ENCODE assay signal across 8 cellular contexts in genomic region chr9:72586388-72587160, GRCh38.
A peak's percentile ranks its signal among the peaks of the same experiment; 100 is the strongest.
DNase-seq lines count a peak whose midpoint lies in the region; ATAC-seq and TF ChIP-seq lines count a peak whose summit lies in the region.

No MANE protein-coding gene starts in this region.

- BruUV-seq in A673 (replicated peaks; lab: Mats Ljungman, UMichigan), result no TSS peak

- H3K4me1 ChIP-seq in A673 (ENCODE audit: insufficient read depth, low read length, poor library complexity, severe bottlenecking), result peaks cover 10% of the 10 kb centered on the region

- CTCF ChIA-PET in A673 (lab: Charles Lee), result no interaction called here

- no peak overlapping the region for H3K4me3 Mint-ChIP-seq in activated naive CD8-positive, alpha-beta T cell treated with anti-CD3 and anti-CD28 coated beads for 36 hours

- peak overlapping the region; percentile 50 for H3K27ac Mint-ChIP-seq in activated naive CD8-positive, alpha-beta T cell treated with anti-CD3 and anti-CD28 coated beads for 36 hours

- H3K27me3 Mint-ChIP-seq in activated naive CD8-positive, alpha-beta T cell treated with anti-CD3 and anti-CD28 coated beads for 36 hours, result no peaks in the 10 kb centered on the region

- H3K27ac ChIP-seq in A673 (ENCODE audit: low read depth, low read length, poor library complexity, severe bottlenecking), result no peak overlapping the region

- no peaks in the 10 kb centered on the region for H3K9me3 Mint-ChIP-seq in activated naive CD8-positive, alpha-beta T cell treated with anti-CD3 and anti-CD28 coated beads for 36 hours

- H3K27me3 ChIP-seq in A673 (replicated peaks; ENCODE audit: insufficient read depth, low read depth, low read length, poor library complexity), result no peaks in the 10 kb centered on the region

- no peak for TF ChIP-seq CTCF in A673 (conservative IDR thresholded peaks at IDR 0.05; ENCODE audit: low read depth, low read length)

- peaks cover 31% of the 10 kb centered on the region for H3K4me1 Mint-ChIP-seq in activated naive CD8-positive, alpha-beta T cell treated with anti-CD3 and anti-CD28 coated beads for 36 hours

- ATAC-seq in GM18868 (IDR thresholded peaks at IDR 0.05; ENCODE audit: unreplicated experiment) (peak; percentile 84), GM19023 (IDR thresholded peaks at IDR 0.05; ENCODE audit: unreplicated experiment) (no peak)

- intact Hi-C loops in A673 (cut with micrococcal nuclease; ENCODE audit: unreplicated experiment), result no loop called here

- no peak overlapping the region for H3K4me3 ChIP-seq in A673 (ENCODE audit: low read depth, low read length, poor library complexity, severe bottlenecking)

- DNase-seq in A673 (ENCODE audit: low spot score) (peak; percentile 82), NCI-H69 (lab: John Stamatoyannopoulos, UW) (peak; percentile 53), kidney tubule cell (ENCODE audit: low spot score) (peak; percentile 79), NCI-H2227 treated with DMSO at 0.1 percent for 48 hours (lab: John Stamatoyannopoulos, UW) (no peak), DMS 273 (lab: John Stamatoyannopoulos, UW; ENCODE audit: unreplicated experiment) (no peak)
- DNase-seq in activated naive CD8-positive, alpha-beta T cell treated with anti-CD3 and anti-CD28 coated beads for 36 hours, result no peak

- H3K36me3 ChIP-seq in A673 (ENCODE audit: insufficient read depth, low read length, poor library complexity, severe bottlenecking), result no peaks in the 10 kb centered on the region

- H3K36me3 Mint-ChIP-seq in activated naive CD8-positive, alpha-beta T cell treated with anti-CD3 and anti-CD28 coated beads for 36 hours, result no peaks in the 10 kb centered on the region

- no peaks in the 10 kb centered on the region for H3K9me3 ChIP-seq in A673 (ENCODE audit: low read depth, low read length, poor library complexity, severe bottlenecking)

- POLR2A ChIA-PET in A673 (lab: Charles Lee; ENCODE audit: low non-redundant PET), result no interaction called here

Comparison
In these comparisons a context has a peak if more than half of its experiments do, and no peak if none do; other contexts are left out.
1. DNase-seq: peak in A673 (single experiment), NCI-H69 (single experiment) and kidney tubule cell (single experiment); none in activated naive CD8-positive, alpha-beta T cell treated with anti-CD3 and anti-CD28 coated beads for 36 hours (single experiment), NCI-H2227 treated with DMSO at 0.1 percent for 48 hours (single experiment) and DMS 273 (single experiment).